In the genomic region with DNA sequence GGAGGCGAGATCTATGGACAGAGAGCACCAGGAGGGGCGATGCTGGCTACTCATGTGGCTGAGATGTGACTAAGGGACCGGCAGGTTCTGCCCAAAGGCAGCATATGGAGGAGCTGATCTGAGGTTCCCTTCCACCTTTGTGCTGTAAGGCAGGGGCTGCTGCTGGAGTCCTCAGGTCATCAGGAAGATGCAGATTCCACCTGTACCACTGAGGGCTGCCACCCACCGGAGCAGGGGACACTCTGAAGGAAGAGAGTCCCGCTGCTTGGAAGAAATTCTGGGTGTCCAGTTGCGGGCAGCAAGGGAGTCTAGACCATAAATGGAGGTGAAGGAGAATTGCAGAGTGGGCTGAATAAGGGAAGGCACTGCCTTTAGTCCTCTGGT, we compare ENCODE assay signal across 13 cellular contexts. TPM values are rescaled to one million over a fixed set of nuclear protein-coding genes. Genes with fewer than 3 reads are reported as not detected.
DNase-seq lines count a peak whose midpoint lies in the region; ATAC-seq and TF ChIP-seq lines count a peak whose summit lies in the region.
"Had no signal": no experiment of that assay in that cellular context is flagged by ENCODE, and none has a peak within 500 bp of the region (broad histone marks: within the 10 kb centered on the region; RNA-seq: fewer than 3 reads in every experiment).

No MANE protein-coding gene starts in this region.

- H3K27me3 ChIP-seq in body of pancreas: no peaks in the 10 kb centered on the region
- no peaks in the 10 kb centered on the region for H3K27me3 ChIP-seq in mesendoderm (ENCODE audit: insufficient read depth, low read length, poor library complexity)
- H3K27me3 ChIP-seq in thoracic aorta (replicated peaks; ENCODE audit: insufficient read depth): no peaks in the 10 kb centered on the region
- H3K27me3 ChIP-seq: gastroesophageal sphincter had no signal

- no peak overlapping the region for H3K4ac ChIP-seq in mesendoderm (ENCODE audit: low read depth, low read length)

- no peak for TF ChIP-seq POLR2A in body of pancreas (IDR thresholded peaks at IDR 0.05)

- H3K18ac ChIP-seq in mesendoderm (ENCODE audit: low read length): no peak overlapping the region

- peak overlapping the region; percentile 97 for H2AK5ac ChIP-seq in mesendoderm (ENCODE audit: low read length)

- intact Hi-C loops in Right ventricle myocardium superior (cut with DNase I) (no loop called here), left ventricle myocardium superior (cut with micrococcal nuclease) (loop anchor here (2.0 kb wide), 1 partner anchor 43 kb away; no protein-coding TSS in a partner anchor), body of pancreas (cut with DNase I) (no loop called here)

- peak overlapping the region; percentile 71 for H2BK5ac ChIP-seq in mesendoderm (ENCODE audit: low read length)

- ATAC-seq in Right ventricle myocardium superior (ENCODE audit: poor library complexity): no peak
- no peak for ATAC-seq in left ventricle myocardium superior
- no peak for ATAC-seq in body of pancreas
- no peak for ATAC-seq in thoracic aorta (ENCODE audit: insufficient number of reproducible peaks, low FRiP score, low read depth)
- no peak for ATAC-seq in HG03457 (IDR thresholded peaks at IDR 0.05; ENCODE audit: unreplicated experiment)
- ATAC-seq: gastroesophageal sphincter; naive thymus-derived CD4-positive, alpha-beta T cell; stimulated activated naive B cell treated with anti-CD40 and anti-IgM and Interleukin-4, amounts not matched to agents 10 μg/mL and 1 μg/mL and 100 μg/mL, for 72 hours had no signal

- H3K36me3 ChIP-seq in body of pancreas (replicated peaks in 1 of 2; ENCODE audit: insufficient read depth in 1 of 2, low read depth in 2 of 2) (no peaks in the 10 kb centered on the region), mesendoderm (ENCODE audit: control insufficient read depth, insufficient read depth, low read length) (no peaks in the 10 kb centered on the region), thoracic aorta (no peaks in the 10 kb centered on the region)
- H3K36me3 ChIP-seq: gastroesophageal sphincter had no signal

- no peak overlapping the region for H2BK120ac ChIP-seq in mesendoderm (ENCODE audit: low read depth, low read length)

- DNase-seq in Right ventricle myocardium superior: peak; percentile 20
- DNase-seq in left ventricle myocardium superior: no peak
- DNase-seq in body of pancreas: no peak
- DNase-seq in mesendoderm: no peak
- no peak for DNase-seq in thoracic aorta (ENCODE audit: low spot score)
- DNase-seq in SIG-M5 treated with dmso at 0.1 percent for 504 hours (lab: John Stamatoyannopoulos, UW; ENCODE audit: unreplicated experiment): no peak
- no peak for DNase-seq in NCI-H187 (lab: John Stamatoyannopoulos, UW)
- DNase-seq: activated gamma-delta T cell; NCI-H446 treated with DMSO at 0.1 percent for 48 hours; stimulated activated naive B cell treated with anti-CD40 and anti-IgM and Interleukin-4, amounts not matched to agents 10 μg/mL and 1 μg/mL and 100 μg/mL, for 72 hours had no signal

- H3K56ac ChIP-seq in mesendoderm (ENCODE audit: low read length): peak overlapping the region; percentile 83

- 91 to 93% methylated on average over 4 to 6 of the region's 6 CpGs for WGBS in body of pancreas, 2 donors
- no CpG with 5 or more reads among the region's 6 CpGs for WGBS in mesendoderm (ENCODE audit: extremely low coverage, insufficient coverage, low lambda C conversion rate)

- no peak overlapping the region for H4K5ac ChIP-seq in mesendoderm (ENCODE audit: low read length)

- H3K79me1 ChIP-seq in mesendoderm (ENCODE audit: low read length): no peaks in the 10 kb centered on the region

- peak overlapping the region; percentile 37 for H3K9ac ChIP-seq in mesendoderm (ENCODE audit: low read length)

- TF ChIP-seq CTCF in body of pancreas (IDR thresholded peaks at IDR 0.05) (no peak), thoracic aorta (IDR thresholded peaks at IDR 0.05) (no peak)

- no peak overlapping the region for H3K4me2 ChIP-seq in mesendoderm (ENCODE audit: low read length)

- H2BK15ac ChIP-seq in mesendoderm (replicated peaks; ENCODE audit: low read depth): no peak overlapping the region

- no peaks in the 10 kb centered on the region for H3K79me2 ChIP-seq in mesendoderm (ENCODE audit: control insufficient read depth, insufficient read depth, low read length)

- H3K4me3 ChIP-seq in body of pancreas: no peak overlapping the region
- H3K4me3 ChIP-seq in mesendoderm (ENCODE audit: low read length): no peak overlapping the region
- H3K4me3 ChIP-seq in thoracic aorta: no peak overlapping the region
- H3K4me3 ChIP-seq: gastroesophageal sphincter had no signal

- H3K9me3 ChIP-seq in body of pancreas (no peaks in the 10 kb centered on the region), thoracic aorta (no peaks in the 10 kb centered on the region)
- H3K9me3 ChIP-seq: gastroesophageal sphincter had no signal

- peak overlapping the region; percentile 73 for H3K23ac ChIP-seq in mesendoderm (ENCODE audit: low read length)

- H3K4me1 ChIP-seq in body of pancreas (peaks cover 70% of the 10 kb centered on the region), mesendoderm (ENCODE audit: control insufficient read depth, low read depth, low read length) (peaks cover 30% of the 10 kb centered on the region), thoracic aorta (ENCODE audit: control insufficient read depth in 1 of 2, low read depth in 2 of 2) (peaks cover 29 to 79% of the 10 kb centered on the region in 2 donors)

- H3K27ac ChIP-seq in body of pancreas (peak overlapping the region in 3 of 4 donors; percentile 67 to 80 (median 75)), mesendoderm (ENCODE audit: low read depth, low read length) (peak overlapping the region; percentile 10), thoracic aorta (peak overlapping the region; percentile 35 to 50)
- H3K27ac ChIP-seq: gastroesophageal sphincter had no signal

- no peak overlapping the region for H4K8ac ChIP-seq in mesendoderm (ENCODE audit: low read depth, low read length)

RNA-seq across cellular contexts. Expression of gene PLEKHG3, which starts 55.3 kb away (rescaled TPM):
- total RNA-seq in Right ventricle myocardium superior (16.6 TPM), left ventricle myocardium superior (22.0 TPM), body of pancreas (10 to 100 TPM; 34.5 to 40.2 TPM), thoracic aorta (10 to 100 TPM; 63.2 to 71.5 TPM)
- 20.7 TPM for polyA plus RNA-seq in mesendoderm (2013, experiment 1 of 2)
- 21.8 TPM for polyA plus RNA-seq in mesendoderm (2013, experiment 2 of 2)

Comparison
In these comparisons a context has a peak if more than half of its experiments do, and no peak if none do; other contexts are left out.
1. H3K27ac ChIP-seq: peak in every context shown above with its lines; median percentile 75 in body of pancreas; 42 in thoracic aorta; 10 in mesendoderm.